1 cellular context compared by ENCODE assay signal in genomic region chr12:47249082-47249481, GRCh38.
TF ChIP-seq lines count a peak whose summit lies in the region.

No MANE protein-coding gene starts in this region.

TF ChIP-seq in SK-N-SH, 30 proteins besides CTCF, POLR2A, EP300 and RAD21 (continued from another document):
- TF ChIP-seq MAX (IDR thresholded peaks at IDR 0.05; ENCODE audit: low read depth) = no peak
- no peak for TF ChIP-seq SIN3A (IDR thresholded peaks at IDR 0.05; ENCODE audit: borderline replicate concordance, low read depth, low read length)
